8 cellular contexts compared by ENCODE assay signal in genomic region chr5:139293504-139294371, GRCh38. TPM values are rescaled to one million over a fixed set of nuclear protein-coding genes. Genes with fewer than 3 reads are reported as not detected.
DNase-seq lines count a peak whose midpoint lies in the region; ATAC-seq and TF ChIP-seq lines count a peak whose summit lies in the region.

Gene MATR3, plus strand, starts transcription at chr5:139293740. Its CDS starts 13,676 bp downstream, at chr5:139307416.

- ATAC-seq in CD8-positive, alpha-beta T cell, result peak; percentile 90
- peak; percentile 22 for ATAC-seq in GM19468 (IDR thresholded peaks at IDR 0.05; ENCODE audit: extremely low read depth, unreplicated experiment)

- POLR2A ChIA-PET in CD8-positive, alpha-beta T cell (lab: Charles Lee), result interaction anchor here (0.7 to 4.1 kb wide), 25 partner anchors 11 to 940 kb away, joined by 3 to 75 read pairs (median 6); partner anchors contain the start of genes ETF1, HSPA9, PAIP2 and SIL1
- POLR2A ChIA-PET in activated CD8-positive, alpha-beta memory T cell treated with anti-CD3 and anti-CD28 coated beads for 36 hours (lab: Charles Lee), result interaction anchor here (0.5 to 2.3 kb wide), 18 partner anchors 11 to 728 kb away, joined by 3 to 20 read pairs (median 4); partner anchors contain the start of genes DNAJC18 and PAIP2

- H3K36me3 ChIP-seq in CD8-positive, alpha-beta T cell (ENCODE audit: insufficient read depth, low read length), result no peaks in the 10 kb centered on the region
- H3K36me3 ChIP-seq in effector memory CD4-positive, alpha-beta T cell (ENCODE audit: control insufficient read depth, insufficient read depth, low read length), result no peaks in the 10 kb centered on the region

- CTCF ChIA-PET in CD8-positive, alpha-beta T cell (lab: Charles Lee), result interaction anchor here (0.9 to 1.5 kb wide), 9 partner anchors 11 to 129 kb away, joined by 3 to 11 read pairs (median 3); partner anchors contain the start of genes PAIP2 and PROB1
- CTCF ChIA-PET in activated CD8-positive, alpha-beta memory T cell treated with anti-CD3 and anti-CD28 coated beads for 36 hours (lab: Charles Lee), result interaction anchor here (0.6 to 2.5 kb wide), 12 partner anchors 11 to 121 kb away, joined by 3 to 13 read pairs (median 4); partner anchors contain the start of gene PAIP2

- peaks cover 34% of the 10 kb centered on the region for H3K4me1 ChIP-seq in CD8-positive, alpha-beta T cell (ENCODE audit: insufficient read depth, low read length)
- H3K4me1 ChIP-seq in effector memory CD4-positive, alpha-beta T cell (ENCODE audit: control insufficient read depth, insufficient read depth, low read length, poor library complexity, severe bottlenecking), result peaks cover 23% of the 10 kb centered on the region

- peaks cover 22% of the 10 kb centered on the region for H3K36me3 Mint-ChIP-seq in CD8-positive, alpha-beta T cell

- no peaks in the 10 kb centered on the region for H3K9me3 Mint-ChIP-seq in CD8-positive, alpha-beta T cell

- peak; percentile 88 to 95 (median 93) for DNase-seq in CD8-positive, alpha-beta T cell
- peak; percentile 96 for DNase-seq in HT-29 (ENCODE audit: low spot score)
- peak; percentile 83 to 97 for DNase-seq in NOMO-1 (lab: John Stamatoyannopoulos, UW; ENCODE audit: unreplicated experiment in 2 of 2)
- DNase-seq in effector memory CD4-positive, alpha-beta T cell, result peak; percentile 81 to 91 (median 86)
- DNase-seq in medulla oblongata (ENCODE audit: extremely low spot score), result peak; percentile 95
- DNase-seq in stimulated activated CD8-positive, alpha-beta memory T cell treated with anti-CD3 and anti-CD28 coated beads, Interleukin-12 subunit alpha, Interleukin-12 subunit beta, amount 100 ng/mL, for 1 hour (ENCODE audit: low read depth), result peak; percentile 89

- H3K4me3 ChIP-seq in CD8-positive, alpha-beta T cell (ENCODE audit: low read depth, low read length), result peak within 1 kb of the TSS; percentile 94
- peak within 1 kb of the TSS; percentile 90 for H3K4me3 ChIP-seq in effector memory CD4-positive, alpha-beta T cell (ENCODE audit: insufficient read depth, low read depth, low read length, poor library complexity, severe bottlenecking)

- H3K9me3 ChIP-seq in CD8-positive, alpha-beta T cell (ENCODE audit: low read length), result no peaks in the 10 kb centered on the region
- H3K9me3 ChIP-seq in effector memory CD4-positive, alpha-beta T cell (ENCODE audit: control insufficient read depth, low read length), result no peaks in the 10 kb centered on the region

- peak within 1 kb of the TSS; percentile 98 for H3K27ac ChIP-seq in CD8-positive, alpha-beta T cell (ENCODE audit: low read depth, low read length)
- peak within 1 kb of the TSS; percentile 99 for H3K27ac ChIP-seq in effector memory CD4-positive, alpha-beta T cell (ENCODE audit: insufficient read depth, low read length, poor library complexity, severe bottlenecking)

- H3K27me3 ChIP-seq in CD8-positive, alpha-beta T cell (ENCODE audit: insufficient read depth, low read length), result no peaks in the 10 kb centered on the region
- H3K27me3 ChIP-seq in effector memory CD4-positive, alpha-beta T cell (replicated peaks; ENCODE audit: control insufficient read depth, insufficient read depth, low read length, poor library complexity, severe bottlenecking), result no peaks in the 10 kb centered on the region

- H3K27me3 Mint-ChIP-seq in CD8-positive, alpha-beta T cell (ENCODE audit: low read depth), result no peaks in the 10 kb centered on the region

- H3K4me3 Mint-ChIP-seq in CD8-positive, alpha-beta T cell, result peak within 1 kb of the TSS; percentile 98

- intact Hi-C loops in CD8-positive, alpha-beta T cell (cut with DNase I, micrococcal nuclease), result loop anchor here (1.0 to 10.0 kb wide), 15 partner anchors 15 to 959 kb away; partner anchors contain the start of genes PAIP2 (in 2 of the 2), SIL1 (in 2 of the 2), UBE2D2 (in 2 of the 2) and CDC25C (in 1 of the 2)

- peaks cover 41% of the 10 kb centered on the region for H3K4me1 Mint-ChIP-seq in CD8-positive, alpha-beta T cell (ENCODE audit: low read depth)

- TF ChIP-seq CTCF in CD8-positive, alpha-beta T cell (IDR thresholded peaks at IDR 0.05), result no peak

- H3K27ac Mint-ChIP-seq in CD8-positive, alpha-beta T cell, result peak within 1 kb of the TSS; percentile 98

RNA-seq across cellular contexts. Expression of gene MATR3, which starts in this region (rescaled TPM):
- total RNA-seq in CD8-positive, alpha-beta T cell, result 100 to 1,000 TPM; 420 to 430 TPM
- 179 and 199 TPM in 2 replicates for total RNA-seq in HT-29 (2014; rRNA removed; shearing (Covaris generic))
- total RNA-seq in activated CD8-positive, alpha-beta memory T cell treated with anti-CD3 and anti-CD28 coated beads for 36 hours, result 100 to 1,000 TPM; 170 to 210 TPM

Comparison
In these comparisons a context has a peak if more than half of its experiments do, and no peak if none do; other contexts are left out.
1. Peak in every context shown above with its lines: DNase-seq, ATAC-seq, H3K4me3 ChIP-seq and H3K27ac ChIP-seq.